19 cellular contexts compared by ENCODE assay signal in the genomic region with DNA sequence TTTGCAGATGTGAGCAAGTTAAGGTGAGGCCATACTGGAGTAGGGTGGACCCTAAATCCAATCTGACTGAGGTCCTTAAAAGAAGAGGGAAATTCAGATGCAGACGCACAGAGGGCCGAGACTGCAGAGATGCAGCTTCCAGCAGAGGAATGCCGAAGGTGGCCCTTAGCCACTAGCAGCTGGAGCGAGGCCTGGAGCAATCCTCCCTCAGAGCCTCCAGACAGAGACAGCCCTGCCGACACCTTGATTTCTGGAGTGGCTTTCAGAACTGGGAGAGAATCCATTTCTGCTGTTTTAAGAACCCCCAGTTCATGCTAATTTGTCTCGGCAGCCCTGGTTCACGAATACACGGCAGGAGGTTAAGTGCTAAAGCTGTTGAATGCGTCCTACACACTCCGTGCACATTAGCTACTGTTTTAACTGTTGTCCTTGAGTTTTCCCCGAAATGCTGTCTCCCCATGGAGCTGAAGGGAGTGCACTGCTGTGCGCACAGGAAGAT.
DNase-seq lines count a peak whose midpoint lies in the region; ATAC-seq and TF ChIP-seq lines count a peak whose summit lies in the region.
"Had no signal": no experiment of that assay in that cellular context is flagged by ENCODE, and none has a peak within 500 bp of the region (broad histone marks: within the 10 kb centered on the region; RNA-seq: fewer than 3 reads in every experiment).

No MANE protein-coding gene starts in this region.

- H3K27me3 Mint-ChIP-seq in endodermal cell (ENCODE audit: insufficient read depth) (peaks cover 6% of the 10 kb centered on the region), T-cell (peaks cover 10 to 15% of the 10 kb centered on the region in 2 donors)

- no peak overlapping the region for H3K27ac ChIP-seq in endodermal cell (ENCODE audit: low read depth, low read length)
- H3K27ac ChIP-seq in upper lobe of right lung: no peak overlapping the region
- H3K27ac ChIP-seq: BLaER1 treated with 17β-estradiol and CSF1 and Interleukin-3, amounts not matched to agents 10 nM and 100 nM; GM23248; HL-60 had no signal

- H3K4me3 ChIP-seq in NT2/D1 (ENCODE audit: insufficient read length, low read depth) (no peak overlapping the region), endodermal cell (ENCODE audit: low read length) (no peak overlapping the region), upper lobe of right lung (no peak overlapping the region)
- H3K4me3 ChIP-seq: BLaER1 treated with 17β-estradiol and CSF1 and Interleukin-3, amounts not matched to agents 10 nM and 100 nM; GM12878; GM23248 had no signal

- H3K9me3 Mint-ChIP-seq in endodermal cell (no peaks in the 10 kb centered on the region), T-cell (no peaks in the 10 kb centered on the region)
- H3K9me3 Mint-ChIP-seq: CD8-positive, alpha-beta T cell; HFFc6 had no signal

- H3K4me1 ChIP-seq in NT2/D1 (ENCODE audit: insufficient read depth, insufficient read length) (peaks cover 31% of the 10 kb centered on the region), endodermal cell (ENCODE audit: control insufficient read depth, insufficient read depth, low read length) (peaks cover 4% of the 10 kb centered on the region), upper lobe of right lung (no peaks in the 10 kb centered on the region)

- no peaks in the 10 kb centered on the region for H3K36me3 Mint-ChIP-seq in endodermal cell (ENCODE audit: low read depth)
- H3K36me3 Mint-ChIP-seq in T-cell: no peaks in the 10 kb centered on the region
- H3K36me3 Mint-ChIP-seq: CD8-positive, alpha-beta T cell had no signal

- CTCF ChIA-PET in T-cell (lab: Charles Lee): no interaction called here

- H3K9me3 ChIP-seq in NT2/D1 (ENCODE audit: insufficient read depth, low read length): peaks cover 9% of the 10 kb centered on the region; the same call in 1 of the 2 replicates
- peaks cover 5% of the 10 kb centered on the region for H3K9me3 ChIP-seq in endodermal cell (ENCODE audit: control insufficient read depth, low read length)
- H3K9me3 ChIP-seq in upper lobe of right lung: no peaks in the 10 kb centered on the region

- DNase-seq in NT2/D1 (ENCODE audit: low read depth, low spot score): no peak
- peak; percentile 40 for DNase-seq in endodermal cell
- DNase-seq in mesenteric fat pad (ENCODE audit: low spot score): peak; percentile 53
- DNase-seq in upper lobe of right lung: peak; percentile 44
- DNase-seq in T-cell: no peak
- no peak for DNase-seq in stimulated activated naive CD8-positive, alpha-beta T cell treated with anti-CD3 and anti-CD28 coated beads, Interleukin-15, Interleukin-2, amounts not matched to agents 100 U/mL and 50 U/mL, for 24 hours
- DNase-seq in NCI-H524 (lab: John Stamatoyannopoulos, UW): no peak
- DNase-seq: CD8-positive, alpha-beta T cell; DMS 273 treated with DMSO at 0.1 percent for 48 hours; DMS53; DND-41; EL; GM23248; HCEC 1CT; HFFc6 had no signal

- intact Hi-C loops in upper lobe of right lung (cut with DNase I): no loop called here

- H3K4me1 Mint-ChIP-seq in endodermal cell (peaks cover 12% of the 10 kb centered on the region), T-cell (peaks cover 0 to 3% (median 0%) of the 10 kb centered on the region in 3 donors)
- H3K4me1 Mint-ChIP-seq: B cell had no signal

- H3K27ac Mint-ChIP-seq in endodermal cell (no peak overlapping the region), T-cell (no peak overlapping the region)
- H3K27ac Mint-ChIP-seq: B cell; CD8-positive, alpha-beta T cell; HFFc6 had no signal

- H3K4me3 Mint-ChIP-seq in endodermal cell (no peak overlapping the region), T-cell (no peak overlapping the region)
- H3K4me3 Mint-ChIP-seq: B cell; CD8-positive, alpha-beta T cell; HFFc6 had no signal

- H3K27me3 ChIP-seq in NT2/D1 (ENCODE audit: insufficient read depth, insufficient read length) (peaks cover 14% of the 10 kb centered on the region), endodermal cell (ENCODE audit: control insufficient read depth, insufficient read depth, low read length, poor library complexity, severe bottlenecking) (peaks cover 7% of the 10 kb centered on the region), upper lobe of right lung (peaks cover 12% of the 10 kb centered on the region)

- H3K36me3 ChIP-seq in NT2/D1 (ENCODE audit: insufficient read depth, insufficient read length, low read length) (no peaks in the 10 kb centered on the region), endodermal cell (ENCODE audit: control insufficient read depth, insufficient read depth, low read length) (no peaks in the 10 kb centered on the region), upper lobe of right lung (no peaks in the 10 kb centered on the region)
- H3K36me3 ChIP-seq: BLaER1 treated with 17β-estradiol and CSF1 and Interleukin-3, amounts not matched to agents 10 nM and 100 nM had no signal

- 80 to 88% methylated on average over 8 to 12 of the region's 12 CpGs for WGBS in endodermal cell (ENCODE audit: insufficient coverage in 1 of 2, insufficient read length in 1 of 2), 2 experiments

- TF ChIP-seq CTCF in endodermal cell (conservative IDR thresholded peaks at IDR 0.05): no peak
- TF ChIP-seq CTCF in upper lobe of right lung (IDR thresholded peaks at IDR 0.05): no peak

- ATAC-seq in upper lobe of right lung: no peak
- ATAC-seq in T-cell (replicated peaks in 1 of 4): no peak
- no peak for ATAC-seq in stimulated activated naive CD8-positive, alpha-beta T cell treated with anti-CD3 and anti-CD28 coated beads, Interleukin-15, Interleukin-2, amounts not matched to agents 100 U/mL and 50 U/mL, for 24 hours
- ATAC-seq: CD8-positive, alpha-beta T cell had no signal

- POLR2A ChIA-PET in T-cell (lab: Charles Lee): no interaction called here

- H3K9ac ChIP-seq in NT2/D1 (ENCODE audit: insufficient read length, low read depth) (peak overlapping the region; percentile 12), endodermal cell (ENCODE audit: extremely low read depth, low read length, poor library complexity, severe bottlenecking) (no peak overlapping the region)
- H3K9ac ChIP-seq: BLaER1 treated with 17β-estradiol and CSF1 and Interleukin-3, amounts not matched to agents 10 nM and 100 nM; GM23248 had no signal

Comparison
In these comparisons a context has a peak if more than half of its experiments do, and no peak if none do; other contexts are left out.
1. DNase-seq: peak in endodermal cell (single experiment), mesenteric fat pad (single experiment) and upper lobe of right lung (single experiment); none in NT2/D1 (single experiment), T-cell (0 of 34), stimulated activated naive CD8-positive, alpha-beta T cell treated with anti-CD3 and anti-CD28 coated beads, Interleukin-15, Interleukin-2, amounts not matched to agents 100 U/mL and 50 U/mL, for 24 hours (single experiment) and NCI-H524 (0 of 2).